Comparison of ENCODE assay signal across 9 cellular contexts in the genomic region with DNA sequence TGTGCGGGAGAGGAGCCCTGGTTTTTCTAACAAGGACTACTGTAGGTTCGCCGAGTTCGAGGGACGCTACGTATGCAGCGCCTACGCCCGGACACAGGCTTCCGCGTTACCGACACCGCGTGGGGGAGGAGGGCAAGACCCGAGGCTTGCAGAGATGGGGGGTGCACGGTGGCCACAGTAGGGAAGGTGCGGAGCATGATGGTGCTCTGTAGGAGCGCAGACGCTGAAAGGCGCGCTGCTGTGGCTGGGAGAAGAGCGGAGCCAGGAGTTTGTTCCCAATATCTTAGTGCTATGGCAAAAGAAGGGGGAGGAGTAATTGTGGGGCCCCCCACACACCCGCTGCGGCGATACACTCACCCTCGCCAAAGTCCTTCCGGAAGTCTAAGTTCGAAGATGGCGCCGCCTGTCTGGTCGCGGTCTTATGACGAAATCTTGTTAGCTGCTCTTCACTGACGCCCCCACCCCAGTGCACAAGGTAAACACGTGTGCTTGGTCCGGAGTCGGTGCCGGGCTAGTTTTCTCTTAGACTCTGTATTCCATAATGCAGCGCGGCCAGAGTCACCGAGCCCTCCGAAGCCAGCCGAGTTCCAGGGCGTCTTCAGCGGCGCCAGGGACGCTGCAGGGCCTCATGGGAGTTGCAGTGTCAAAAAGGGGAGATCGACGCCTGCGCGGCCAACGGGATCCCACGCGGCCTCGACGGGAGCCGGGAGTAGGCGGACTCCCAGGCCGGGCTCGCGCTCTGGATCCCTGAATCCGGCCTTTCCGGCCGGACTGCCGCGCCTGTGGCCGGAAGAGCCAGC. TPM values are rescaled to one million over a fixed set of nuclear protein-coding genes. Genes with fewer than 3 reads are reported as not detected.
A peak's percentile ranks its signal among the peaks of the same experiment; 100 is the strongest.
DNase-seq lines count a peak whose midpoint lies in the region; ATAC-seq, FAIRE-seq and TF ChIP-seq lines count a peak whose summit lies in the region.
"Had no signal": no experiment of that assay in that cellular context is flagged by ENCODE, and none has a peak within 500 bp of the region (broad histone marks: within the 10 kb centered on the region; RNA-seq: fewer than 3 reads in every experiment).

A gene with protein sequence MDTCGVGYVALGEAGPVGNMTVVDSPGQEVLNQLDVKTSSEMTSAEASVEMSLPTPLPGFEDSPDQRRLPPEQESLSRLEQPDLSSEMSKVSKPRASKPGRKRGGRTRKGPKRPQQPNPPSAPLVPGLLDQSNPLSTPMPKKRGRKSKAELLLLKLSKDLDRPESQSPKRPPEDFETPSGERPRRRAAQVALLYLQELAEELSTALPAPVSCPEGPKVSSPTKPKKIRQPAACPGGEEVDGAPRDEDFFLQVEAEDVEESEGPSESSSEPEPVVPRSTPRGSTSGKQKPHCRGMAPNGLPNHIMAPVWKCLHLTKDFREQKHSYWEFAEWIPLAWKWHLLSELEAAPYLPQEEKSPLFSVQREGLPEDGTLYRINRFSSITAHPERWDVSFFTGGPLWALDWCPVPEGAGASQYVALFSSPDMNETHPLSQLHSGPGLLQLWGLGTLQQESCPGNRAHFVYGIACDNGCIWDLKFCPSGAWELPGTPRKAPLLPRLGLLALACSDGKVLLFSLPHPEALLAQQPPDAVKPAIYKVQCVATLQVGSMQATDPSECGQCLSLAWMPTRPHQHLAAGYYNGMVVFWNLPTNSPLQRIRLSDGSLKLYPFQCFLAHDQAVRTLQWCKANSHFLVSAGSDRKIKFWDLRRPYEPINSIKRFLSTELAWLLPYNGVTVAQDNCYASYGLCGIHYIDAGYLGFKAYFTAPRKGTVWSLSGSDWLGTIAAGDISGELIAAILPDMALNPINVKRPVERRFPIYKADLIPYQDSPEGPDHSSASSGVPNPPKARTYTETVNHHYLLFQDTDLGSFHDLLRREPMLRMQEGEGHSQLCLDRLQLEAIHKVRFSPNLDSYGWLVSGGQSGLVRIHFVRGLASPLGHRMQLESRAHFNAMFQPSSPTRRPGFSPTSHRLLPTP (minus strand): TSS at position 383 of the 800 bp plus-strand sequence. CDS start 13,210 bp downstream, outside the sequence.

- peak; percentile 4 for TF ChIP-seq CTCF in kidney (IDR thresholded peaks at IDR 0.05; ENCODE audit: borderline replicate concordance, extremely low read depth, insufficient read depth)

- peak; percentile 86 for ATAC-seq in HG03432 (IDR thresholded peaks at IDR 0.05; ENCODE audit: unreplicated experiment)

- H3K9ac ChIP-seq in kidney (ENCODE audit: low read length in 2 of 2) = peak within 1 kb of the TSS; percentile 90 to 92

- DNase-seq in AG20443 (ENCODE audit: low spot score) = peak; percentile 97
- peak; percentile 99 for DNase-seq in NCI-H510A (lab: John Stamatoyannopoulos, UW)
- peak; percentile 86 for DNase-seq in activated CD4-positive, alpha-beta T cell treated with anti-CD3 and anti-CD28 coated beads for 1 hour
- peak; percentile 97 for DNase-seq in cerebellum (ENCODE audit: low spot score)
- peak; percentile 98 for DNase-seq in kidney
- peak; percentile 94 for DNase-seq in stimulated activated CD4-positive, alpha-beta T cell treated with anti-CD3 and anti-CD28 coated beads, Interleukin-15, amount 100 ng/mL, for 24 hours

- H3K9me3 ChIP-seq in kidney (ENCODE audit: control insufficient read depth in 1 of 2, low read length in 2 of 2) = no peaks in the 10 kb centered on the region

- peak within 1 kb of the TSS; percentile 93 to 97 for H3K4me3 ChIP-seq in kidney (ENCODE audit: low read length in 2 of 2)

- H3K27ac ChIP-seq in kidney (ENCODE audit: low read depth in 2 of 2, low read length in 2 of 2) = peak within 1 kb of the TSS; percentile 78 to 87

- intact Hi-C loops in kidney (cut with DNase I) = no loop called here

- peaks cover 8 to 10% of the 10 kb centered on the region in 2 donors for H3K4me1 ChIP-seq in kidney (ENCODE audit: control insufficient read depth in 1 of 2, insufficient read depth in 1 of 2, low read depth in 1 of 2, low read length in 2 of 2)

- H3K36me3 ChIP-seq in kidney (ENCODE audit: control insufficient read depth in 1 of 2, insufficient read depth in 2 of 2, low read length in 2 of 2) = no peaks in the 10 kb centered on the region

- FAIRE-seq in kidney (lab: Jason Lieb, UNC) = no peak
- FAIRE-seq: islet of Langerhans had no signal

- TF ChIP-seq POLR2A in GM19099 (IDR thresholded peaks at IDR 0.05; ENCODE audit: extremely low read depth, insufficient read length, low read depth) = peak; percentile 75

RNA-seq across cellular contexts. Expression of the gene that starts here (rescaled TPM):
- total RNA-seq in cerebellum (40.9 TPM), kidney (59.3 TPM)
- 38.3 TPM for polyA plus RNA-seq in kidney (ENCODE audit: insufficient read depth, low read depth, low replicate concordance)

Comparison
In these comparisons a context has a peak if more than half of its experiments do, and no peak if none do; other contexts are left out.
1. Peak in every context shown above with its lines: DNase-seq, ATAC-seq, H3K4me3 ChIP-seq and H3K27ac ChIP-seq.